In the genomic region with DNA sequence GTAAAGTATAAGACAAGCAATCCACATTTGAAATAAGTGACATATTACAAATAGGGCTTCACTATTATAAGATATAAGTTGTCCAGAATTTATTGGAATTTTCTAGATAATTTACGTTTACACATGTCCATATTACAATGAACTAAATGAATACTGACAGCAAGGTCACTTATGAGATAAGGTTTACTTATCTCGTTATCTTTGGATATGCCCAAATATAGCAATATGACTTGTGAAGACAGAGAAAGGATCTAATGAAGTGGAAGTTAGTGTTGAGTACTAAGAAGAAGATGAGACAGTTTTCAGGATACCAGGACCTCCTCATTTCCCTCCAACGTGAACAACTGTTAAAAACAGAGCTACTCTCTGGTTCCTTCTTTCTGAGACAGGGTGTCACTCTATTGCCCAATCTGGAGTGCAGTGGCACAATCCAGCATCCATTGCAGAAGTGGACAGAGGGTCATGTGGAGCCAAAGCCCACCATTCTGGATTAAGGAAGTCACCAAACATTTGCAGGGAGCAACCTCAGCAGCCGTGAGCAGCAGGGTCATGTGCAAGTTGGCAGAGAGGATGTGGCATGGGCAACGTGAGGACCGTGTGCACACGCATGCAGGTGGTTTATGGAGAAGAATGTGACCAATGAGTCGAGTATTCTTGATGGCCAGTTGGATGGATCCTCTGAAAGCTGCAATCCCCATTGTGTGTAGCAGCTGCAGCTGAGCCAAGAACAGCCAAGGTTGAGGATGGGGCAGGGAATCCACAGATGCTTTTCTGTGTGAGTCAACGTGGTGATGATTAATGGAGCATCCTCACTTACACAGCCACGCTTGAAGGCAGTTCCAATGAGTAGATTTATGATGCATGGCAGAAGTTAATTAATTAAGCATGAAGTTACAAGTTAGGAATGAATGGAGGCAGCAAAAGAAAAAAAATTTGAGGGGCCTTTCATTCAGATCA, we compare ENCODE assay signal across 8 cellular contexts.
DNase-seq lines count a peak whose midpoint lies in the region; ATAC-seq lines count a peak whose summit lies in the region.
"Had no signal": no experiment of that assay in that cellular context is flagged by ENCODE, and none has a peak within 500 bp of the region (broad histone marks: within the 10 kb centered on the region; RNA-seq: fewer than 3 reads in every experiment).

No MANE protein-coding gene starts in this region.

- no peaks in the 10 kb centered on the region for H3K79me2 ChIP-seq in trophoblast cell (ENCODE audit: control insufficient read depth, insufficient read depth, low read length, poor library complexity)

- H2AFZ ChIP-seq in trophoblast cell (ENCODE audit: insufficient read depth, low read length, poor library complexity), result no peak overlapping the region

- no peaks in the 10 kb centered on the region for H3K9me3 ChIP-seq in trophoblast cell (ENCODE audit: insufficient read depth, low read depth, low read length)

- H3K4me3 ChIP-seq in trophoblast cell (ENCODE audit: low read depth, low read length), result no peak overlapping the region

- peaks cover 0 to 2% of the 10 kb centered on the region in 2 experiments for H3K36me3 ChIP-seq in trophoblast cell (ENCODE audit: control insufficient read depth in 1 of 2, insufficient read depth in 2 of 2, low read length in 2 of 2)

- no peak overlapping the region for H3K9ac ChIP-seq in trophoblast cell (ENCODE audit: low read length)

- H3K4me2 ChIP-seq in trophoblast cell (ENCODE audit: low read length), result no peak overlapping the region

- WGBS in trophoblast cell (ENCODE audit: extremely low coverage, insufficient coverage, insufficient read length), result no CpG with 5 or more reads among the region's 10 CpGs

- no peak overlapping the region for H3K14ac ChIP-seq in trophoblast cell (ENCODE audit: low read length)

- no peaks in the 10 kb centered on the region for H3K4me1 ChIP-seq in trophoblast cell (ENCODE audit: control insufficient read depth in 1 of 2, insufficient read depth in 2 of 2, low read length in 2 of 2)

- no peak overlapping the region for H2BK12ac ChIP-seq in trophoblast cell (ENCODE audit: low read length)

- no peak overlapping the region for H3K4ac ChIP-seq in trophoblast cell (ENCODE audit: low read depth, low read length)

- H3K27ac ChIP-seq in trophoblast cell (ENCODE audit: low read depth, low read length), result no peak overlapping the region

- H4K12ac ChIP-seq in trophoblast cell (ENCODE audit: low read depth, low read length), result no peak overlapping the region

- no peak overlapping the region for H3K18ac ChIP-seq in trophoblast cell (ENCODE audit: low read length)

- H2BK120ac ChIP-seq in trophoblast cell (ENCODE audit: insufficient read depth, low read length, poor library complexity), result no peak overlapping the region

- no peak overlapping the region for H2AK5ac ChIP-seq in trophoblast cell (ENCODE audit: low read length)

- H3K79me1 ChIP-seq in trophoblast cell (ENCODE audit: low read length), result no peaks in the 10 kb centered on the region

- H4K8ac ChIP-seq in trophoblast cell (ENCODE audit: low read depth, low read length), result no peak overlapping the region

- H3K27me3 ChIP-seq in trophoblast cell (ENCODE audit: insufficient read depth, low read length), result no peaks in the 10 kb centered on the region

- no peak overlapping the region for H2BK5ac ChIP-seq in trophoblast cell (ENCODE audit: low read depth, low read length, poor library complexity)

- H3K23ac ChIP-seq in trophoblast cell (ENCODE audit: low read length), result no peak overlapping the region

- H4K91ac ChIP-seq in trophoblast cell (ENCODE audit: low read depth, low read length), result no peak overlapping the region

- no peak for ATAC-seq in left colon
- ATAC-seq: natural killer cell had no signal

- DNase-seq in GM03348 (ENCODE audit: low spot score) (peak; percentile 82), NCI-H187 treated with DMSO at 0.1 percent for 48 hours (lab: John Stamatoyannopoulos, UW) (peak; percentile 95), dedifferentiated amniotic fluid mesenchymal stem cell (ENCODE audit: extremely low spot score) (peak; percentile 21), trophoblast cell (peak; percentile 0 to 9), epidermal melanocyte (ENCODE audit: insufficient read length, low spot score) (no peak), left colon (no peak), NCI-H1436 (lab: John Stamatoyannopoulos, UW) (no peak)
- DNase-seq: natural killer cell had no signal

- intact Hi-C loops in left colon (cut with DNase I, micrococcal nuclease), result loop anchor here in 1 of 2 donors (5.0 kb wide), 1 partner anchor 35 kb away; no protein-coding TSS in a partner anchor

Comparison
In these comparisons a context has a peak if more than half of its experiments do, and no peak if none do; other contexts are left out.
1. DNase-seq: peak in GM03348 (single experiment), NCI-H187 treated with DMSO at 0.1 percent for 48 hours (single experiment), dedifferentiated amniotic fluid mesenchymal stem cell (single experiment) and trophoblast cell (2 of 2); none in epidermal melanocyte (single experiment), left colon (0 of 2) and NCI-H1436 (single experiment).